In genomic region chr2:199710551-199710950, GRCh38 we compare ENCODE assay signal across 16 cellular contexts.
DNase-seq lines count a peak whose midpoint lies in the region; ATAC-seq and TF ChIP-seq lines count a peak whose summit lies in the region.
"Had no signal": no experiment of that assay in that cellular context is flagged by ENCODE, and none has a peak within 500 bp of the region (broad histone marks: within the 10 kb centered on the region; RNA-seq: fewer than 3 reads in every experiment).

No MANE protein-coding gene starts in this region.

- TF ChIP-seq CTCF in SK-N-SH (IDR thresholded peaks at IDR 0.05): no peak
- no peak for TF ChIP-seq CTCF in IMR-90 (conservative IDR thresholded peaks at IDR 0.05; ENCODE audit: low read depth, low read length)
- TF ChIP-seq CTCF in Caco-2 (IDR thresholded peaks at IDR 0.05; ENCODE audit: insufficient read depth in 1 of 2, low read depth in 1 of 2, low read length in 1 of 2, severe bottlenecking in 1 of 2, unreplicated experiment in 1 of 2): no peak

- H3K9ac ChIP-seq in SK-N-SH: no peak overlapping the region
- H3K9ac ChIP-seq in IMR-90 (ENCODE audit: low read depth, low read length): no peak overlapping the region
- H3K9ac ChIP-seq: BLaER1, KMS-11 had no signal

- no peak overlapping the region for H3K4ac ChIP-seq in IMR-90 (ENCODE audit: low read depth, low read length)

- H3K79me2 ChIP-seq in SK-N-SH (ENCODE audit: insufficient read depth): no peaks in the 10 kb centered on the region

- H3K14ac ChIP-seq in IMR-90 (replicated peaks; ENCODE audit: low read depth, low read length): no peak overlapping the region

- H2AK9ac ChIP-seq in IMR-90 (replicated peaks; ENCODE audit: low read depth, low read length, poor library complexity): no peak overlapping the region

- WGBS in SK-N-SH (ENCODE audit: low lambda C conversion rate): 4% methylated on average over 1 of the region's 1 CpG
- no CpG with 5 or more reads among the region's 1 CpG for WGBS in IMR-90 (ENCODE audit: extremely low coverage in 2 of 2, insufficient read length in 1 of 2), 2 experiments

- CTCF ChIA-PET in SK-N-SH (lab: Yijun Ruan, JAX) (no interaction called here), IMR-90 (lab: Yijun Ruan, JAX) (no interaction called here), Caco-2 (lab: Charles Lee) (no interaction called here)

- TF ChIP-seq RAD21 in SK-N-SH (IDR thresholded peaks at IDR 0.05; ENCODE audit: low read length) (no peak), IMR-90 (IDR thresholded peaks at IDR 0.05; ENCODE audit: low read length) (no peak)

- DNase-seq in SK-N-SH (no peak), IMR-90 (peak; percentile 4), fibroblast of peridontal ligament (ENCODE audit: extremely low read depth) (peak; percentile 39), Caco-2 (no peak), AG20443 (ENCODE audit: low spot score) (no peak), middle frontal gyrus (ENCODE audit: extremely low spot score, low spot score) (no peak)
- DNase-seq: CD8-positive, alpha-beta memory T cell; DMS53; GF-D8; HCEC 1CT; HFFc6 had no signal

- no peaks in the 10 kb centered on the region for H3K79me1 ChIP-seq in IMR-90 (ENCODE audit: low read depth in 1 of 2, low read length in 2 of 2)

- H3K27ac ChIP-seq in SK-N-SH (ENCODE audit: low read depth in 2 of 2, low read length in 1 of 2) (peak overlapping the region in 1 of 2 experiments; percentile 42; a peak in 1 of 4 replicates), IMR-90 (ENCODE audit: insufficient read depth, low read length) (no peak overlapping the region)
- H3K27ac ChIP-seq: 22Rv1, BLaER1, KMS-11 had no signal

- TF ChIP-seq EP300 in SK-N-SH (IDR thresholded peaks at IDR 0.05; ENCODE audit: borderline replicate concordance in 1 of 2, low read depth in 1 of 2, low read length in 1 of 2): no peak

- no peaks in the 10 kb centered on the region for H3K9me1 ChIP-seq in IMR-90 (ENCODE audit: insufficient read depth, low read length)

- H3K4me2 ChIP-seq in SK-N-SH: no peak overlapping the region
- H3K4me2 ChIP-seq in IMR-90 (ENCODE audit: low read depth, low read length): no peak overlapping the region
- H3K4me2 ChIP-seq: BLaER1, KMS-11 had no signal

- H4K20me1 ChIP-seq in SK-N-SH (ENCODE audit: insufficient read depth) (no peaks in the 10 kb centered on the region), IMR-90 (ENCODE audit: insufficient read depth, low read length) (no peaks in the 10 kb centered on the region)
- H4K20me1 ChIP-seq: BLaER1 had no signal

- BruUV-seq in IMR-90 (replicated peaks; lab: Mats Ljungman, UMichigan) (no TSS peak), Caco-2 (replicated peaks; lab: Mats Ljungman, UMichigan) (no TSS peak)

- no peak overlapping the region for H3K4me3 ChIP-seq in SK-N-SH (ENCODE audit: low read depth in 2 of 2, low read length in 1 of 2)
- H3K4me3 ChIP-seq in IMR-90 (ENCODE audit: insufficient read depth, low read depth, low read length): no peak overlapping the region
- H3K4me3 ChIP-seq in Caco-2 (ENCODE audit: low read depth, low read length): no peak overlapping the region
- H3K4me3 ChIP-seq: BLaER1 had no signal

- no peak overlapping the region for H2BK5ac ChIP-seq in IMR-90 (ENCODE audit: low read depth, low read length, poor library complexity, severe bottlenecking)

- peaks cover 3% of the 10 kb centered on the region for H3K27me3 Mint-ChIP-seq in Caco-2 (ENCODE audit: insufficient read depth, unreplicated experiment)

- POLR2A ChIA-PET in SK-N-SH (lab: Yijun Ruan, JAX): no interaction called here
- POLR2A ChIA-PET in IMR-90 (lab: Charles Lee; ENCODE audit: unreplicated experiment): no interaction called here
- POLR2A ChIA-PET in Caco-2 (lab: Charles Lee): no interaction called here

- H3K36me3 ChIP-seq in SK-N-SH (replicated peaks in 1 of 2; ENCODE audit: control insufficient read depth in 1 of 2, insufficient read depth in 2 of 2, low read length in 1 of 2) (no peaks in the 10 kb centered on the region), IMR-90 (ENCODE audit: control insufficient read depth, insufficient read depth, low read length) (no peaks in the 10 kb centered on the region), Caco-2 (ENCODE audit: control insufficient read depth, insufficient read depth, low read length) (no peaks in the 10 kb centered on the region)
- H3K36me3 ChIP-seq: BLaER1 had no signal

- no peak for TF ChIP-seq POLR2A in IMR-90 (IDR thresholded peaks at IDR 0.05; ENCODE audit: low read depth, low read length)

- H2BK120ac ChIP-seq in IMR-90 (ENCODE audit: low read depth, low read length): no peak overlapping the region

- H4K8ac ChIP-seq in IMR-90 (ENCODE audit: low read depth in 2 of 2, low read length in 2 of 2): no peak overlapping the region

- H2BK20ac ChIP-seq in IMR-90 (ENCODE audit: low read depth, low read length): no peak overlapping the region

- no peak overlapping the region for H3K23ac ChIP-seq in IMR-90 (ENCODE audit: low read depth, low read length)

- H2BK15ac ChIP-seq in IMR-90 (ENCODE audit: low read depth, low read length): no peak overlapping the region

- peaks cover 3% of the 10 kb centered on the region for H3K4me1 Mint-ChIP-seq in Caco-2 (ENCODE audit: low read depth, unreplicated experiment)
- H3K4me1 Mint-ChIP-seq: CD8-positive, alpha-beta memory T cell had no signal

- H3F3A ChIP-seq in SK-N-SH (replicated peaks; ENCODE audit: insufficient read depth): no peaks in the 10 kb centered on the region

- in situ Hi-C loops in IMR-90 (cut with MboI; ENCODE audit: low sequenced_read_pairs): no loop called here

- ATAC-seq in SK-N-SH treated with all-trans-retinoic acid at 6 μM for 48 hours: peak; percentile 49; the same call in 1 of the 3 replicates
- ATAC-seq in IMR-90 (ENCODE audit: low read depth): no peak
- ATAC-seq in GM18519 (IDR thresholded peaks at IDR 0.05; ENCODE audit: low FRiP score, unreplicated experiment): no peak

- H2AFZ ChIP-seq in SK-N-SH (ENCODE audit: low read depth): no peak overlapping the region
- H2AFZ ChIP-seq in IMR-90 (replicated peaks; ENCODE audit: low read length, poor library complexity): no peak overlapping the region

- no peak overlapping the region for H3K4me3 Mint-ChIP-seq in Caco-2 (ENCODE audit: unreplicated experiment)
- H3K4me3 Mint-ChIP-seq: CD8-positive, alpha-beta memory T cell; HFFc6 had no signal

- no peak overlapping the region for H3K18ac ChIP-seq in IMR-90 (ENCODE audit: low read depth, low read length)

- H3K9me3 ChIP-seq in SK-N-SH: 0 out of 2 replicates have a peak, but pooled peaks cover 4% of the 10 kb centered on the region
- no peaks in the 10 kb centered on the region for H3K9me3 ChIP-seq in IMR-90 (ENCODE audit: control insufficient read depth, insufficient read depth, low read length)
- H3K9me3 ChIP-seq in Caco-2: peaks cover 8% of the 10 kb centered on the region
- H3K9me3 ChIP-seq: BLaER1 had no signal

- H2AK5ac ChIP-seq in IMR-90 (ENCODE audit: low read depth, low read length): no peak overlapping the region

- H4K91ac ChIP-seq in IMR-90 (ENCODE audit: insufficient read depth, low read depth, low read length): no peak overlapping the region

- no peaks in the 10 kb centered on the region for H3K9me2 ChIP-seq in SK-N-SH

- no peaks in the 10 kb centered on the region for H3K4me1 ChIP-seq in SK-N-SH (ENCODE audit: control insufficient read depth in 1 of 2, insufficient read depth in 2 of 2, low read depth in 1 of 2, low read length in 1 of 2)
- H3K4me1 ChIP-seq in IMR-90 (ENCODE audit: control insufficient read depth, insufficient read depth, low read length): no peaks in the 10 kb centered on the region
- no peaks in the 10 kb centered on the region for H3K4me1 ChIP-seq in Caco-2
- H3K4me1 ChIP-seq: BLaER1 had no signal

- intact Hi-C loops in IMR-90 (cut with micrococcal nuclease) (no loop called here), Caco-2 (cut with micrococcal nuclease; ENCODE audit: unreplicated experiment) (no loop called here)

- no peaks in the 10 kb centered on the region for H3K36me3 Mint-ChIP-seq in Caco-2 (ENCODE audit: insufficient read depth, unreplicated experiment)
- H3K36me3 Mint-ChIP-seq: CD8-positive, alpha-beta memory T cell had no signal

- no peak overlapping the region for H3K56ac ChIP-seq in IMR-90 (ENCODE audit: extremely low read depth, insufficient read depth, low read length)

- H3K27me3 ChIP-seq in SK-N-SH (ENCODE audit: insufficient read depth): no peaks in the 10 kb centered on the region
- no peaks in the 10 kb centered on the region for H3K27me3 ChIP-seq in IMR-90 (ENCODE audit: control insufficient read depth, insufficient read depth, low read length)
- H3K27me3 ChIP-seq in Caco-2 (replicated peaks; ENCODE audit: control insufficient read depth, insufficient read depth, low read length): no peaks in the 10 kb centered on the region
- H3K27me3 ChIP-seq: BLaER1 had no signal

- no peak overlapping the region for H4K5ac ChIP-seq in IMR-90 (ENCODE audit: low read depth, low read length)

- no peak overlapping the region for H3K27ac Mint-ChIP-seq in Caco-2 (ENCODE audit: unreplicated experiment)
- H3K27ac Mint-ChIP-seq: CD8-positive, alpha-beta memory T cell; HFFc6 had no signal

- dilution Hi-C loops in IMR-90 (cut with HindIII; ENCODE audit: low sequenced_read_pairs, unreplicated experiment): no loop called here

- peaks cover 24% of the 10 kb centered on the region for H3K9me3 Mint-ChIP-seq in Caco-2 (ENCODE audit: unreplicated experiment)

TF ChIP-seq in SK-N-SH treated with all-trans-retinoic acid at 6 μM for 48 hours, 23 proteins besides CTCF, POLR2A, EP300 and RAD21 (continues in another document):
- TF ChIP-seq ZNF565 (CRISPR knock-in tag; conservative IDR thresholded peaks at IDR 0.05; ENCODE audit: low read depth): no peak

TF ChIP-seq in SK-N-SH, 30 proteins besides CTCF, POLR2A, EP300 and RAD21:
- TF ChIP-seq GATA2 (CRISPR knock-in tag; IDR thresholded peaks at IDR 0.05) (no peak), RFX5 (IDR thresholded peaks at IDR 0.05; ENCODE audit: low read length) (no peak), MAX (IDR thresholded peaks at IDR 0.05; ENCODE audit: low read depth) (no peak), TAF1 (IDR thresholded peaks at IDR 0.05; ENCODE audit: borderline replicate concordance, low read depth, low read length) (no peak), TEAD4 (IDR thresholded peaks at IDR 0.05; ENCODE audit: borderline replicate concordance, insufficient read depth) (no peak)

TF ChIP-seq in IMR-90, 13 proteins besides CTCF, POLR2A, EP300 and RAD21 (continues in another document):
- TF ChIP-seq BHLHE40 (IDR thresholded peaks at IDR 0.05; ENCODE audit: low read depth, low read length): no peak
- TF ChIP-seq USF2 (IDR thresholded peaks at IDR 0.05; ENCODE audit: low read depth, low read length): no peak
- no peak for TF ChIP-seq CEBPB (IDR thresholded peaks at IDR 0.05; ENCODE audit: low read depth, low read length)
- no peak for TF ChIP-seq MAZ (IDR thresholded peaks at IDR 0.05; ENCODE audit: borderline replicate concordance, low read depth, low read length)
- TF ChIP-seq MXI1 (IDR thresholded peaks at IDR 0.05; ENCODE audit: borderline replicate concordance, low read depth, low read length): no peak

Comparison
In these comparisons a context has a peak if more than half of its experiments do, and no peak if none do; other contexts are left out.
1. DNase-seq: peak in IMR-90 (single experiment) and fibroblast of peridontal ligament (single experiment); none in SK-N-SH (single experiment), Caco-2 (0 of 2), AG20443 (single experiment) and middle frontal gyrus (single experiment).